ENCODE assay signal across 1 cellular context in genomic region chrX:155026727-155027508, GRCh38.
TF ChIP-seq lines count a peak whose summit lies in the region.

Gene FUNDC2, plus strand, starts transcription at chrX:155026844. Its CDS starts 95 bp downstream, at chrX:155026939.

TF ChIP-seq in HEK293, 187 proteins besides CTCF, POLR2A, EP300 and RAD21 (continued from another document and continues in another):
- no peak for TF ChIP-seq ZNF830 (tag by site-specific recombination; IDR thresholded peaks at IDR 0.05; ENCODE audit: low read depth)
- TF ChIP-seq ZNF274 (IDR thresholded peaks at IDR 0.05; ENCODE audit: low read length): no peak
- no peak for TF ChIP-seq ZNF274 (tag by site-specific recombination; IDR thresholded peaks at IDR 0.05; ENCODE audit: borderline replicate concordance)
- 0 out of 2 replicates have a peak, but pooled peaks have one; percentile 12 for TF ChIP-seq ZNF10 (tag by site-specific recombination; IDR thresholded peaks at IDR 0.05)
- no peak for TF ChIP-seq OVOL3 (tag by site-specific recombination; IDR thresholded peaks at IDR 0.05)
- peak; percentile 74 for TF ChIP-seq ZNF561 (tag by site-specific recombination; IDR thresholded peaks at IDR 0.05; ENCODE audit: borderline replicate concordance)
- no peak for TF ChIP-seq MEIS1 (CRISPR knock-in tag; IDR thresholded peaks at IDR 0.05; ENCODE audit: borderline replicate concordance)
- TF ChIP-seq ZNF23 (tag by site-specific recombination; IDR thresholded peaks at IDR 0.05; ENCODE audit: borderline replicate concordance): no peak
- TF ChIP-seq ZNF544 (tag by site-specific recombination; IDR thresholded peaks at IDR 0.05): no peak
- TF ChIP-seq ZNF211 (tag by site-specific recombination; IDR thresholded peaks at IDR 0.05; ENCODE audit: low read depth): no peak
- no peak for TF ChIP-seq ZNF121 (tag by site-specific recombination; IDR thresholded peaks at IDR 0.05)
- no peak for TF ChIP-seq ZNF704 (tag by site-specific recombination; IDR thresholded peaks at IDR 0.05)
- no peak for TF ChIP-seq ZNF174 (tag by site-specific recombination; IDR thresholded peaks at IDR 0.05)
- TF ChIP-seq ZNF155 (tag by site-specific recombination; IDR thresholded peaks at IDR 0.05): no peak
- TF ChIP-seq ZNF596 (tag by site-specific recombination; IDR thresholded peaks at IDR 0.05): 0 out of 2 replicates have a peak, but pooled peaks have one; percentile 1
- TF ChIP-seq ZNF488 (tag by site-specific recombination; IDR thresholded peaks at IDR 0.05): no peak
- no peak for TF ChIP-seq PRDM6 (tag by site-specific recombination; IDR thresholded peaks at IDR 0.05)
- no peak for TF ChIP-seq ZNF670 (tag by site-specific recombination; IDR thresholded peaks at IDR 0.05; ENCODE audit: low read depth)
- TF ChIP-seq ZSCAN4 (tag by site-specific recombination; IDR thresholded peaks at IDR 0.05): no peak
- TF ChIP-seq ZSCAN16 (tag by site-specific recombination; IDR thresholded peaks at IDR 0.05): no peak
- peak; percentile 19; the same call in 1 of the 2 replicates for TF ChIP-seq ELK4 (IDR thresholded peaks at IDR 0.05; ENCODE audit: borderline replicate concordance, low read depth, low read length)
- TF ChIP-seq HIC1 (tag by site-specific recombination; IDR thresholded peaks at IDR 0.05): no peak
- no peak for TF ChIP-seq ZSCAN5A (tag by site-specific recombination; IDR thresholded peaks at IDR 0.05)
- TF ChIP-seq ZNF776 (tag by site-specific recombination; IDR thresholded peaks at IDR 0.05; ENCODE audit: borderline replicate concordance): no peak
- no peak for TF ChIP-seq ZNF513 (tag by site-specific recombination; IDR thresholded peaks at IDR 0.05)
- TF ChIP-seq ZBTB11 (tag by site-specific recombination; conservative IDR thresholded peaks at IDR 0.05; ENCODE audit: low read depth): peak; percentile 91
- TF ChIP-seq ZNF623 (tag by site-specific recombination; IDR thresholded peaks at IDR 0.05): no peak
- TF ChIP-seq ZNF366 (tag by site-specific recombination; conservative IDR thresholded peaks at IDR 0.05): no peak; the same call in 1 of the 2 replicates
- peak; percentile 89 for TF ChIP-seq ZBTB8A (tag by site-specific recombination; IDR thresholded peaks at IDR 0.05)
- TF ChIP-seq ZNF501 (tag by site-specific recombination; IDR thresholded peaks at IDR 0.05): peak; percentile 24; the same call in 1 of the 2 replicates
- TF ChIP-seq ZNF24 (tag by site-specific recombination; IDR thresholded peaks at IDR 0.05): no peak
- TF ChIP-seq ZNF341 (tag by site-specific recombination; IDR thresholded peaks at IDR 0.05; ENCODE audit: low read depth): peak; percentile 85
- no peak for TF ChIP-seq SCRT1 (tag by site-specific recombination; IDR thresholded peaks at IDR 0.05; ENCODE audit: borderline replicate concordance)
- 0 out of 2 replicates have a peak, but pooled peaks have one; percentile 43 for TF ChIP-seq ZNF518A (tag by site-specific recombination; conservative IDR thresholded peaks at IDR 0.05; ENCODE audit: low read depth)
- TF ChIP-seq ZNF785 (tag by site-specific recombination; IDR thresholded peaks at IDR 0.05): no peak
- TF ChIP-seq ZBTB7A (tag by site-specific recombination; IDR thresholded peaks at IDR 0.05; ENCODE audit: low read depth): 0 out of 2 replicates have a peak, but pooled peaks have one; percentile 23
- TF ChIP-seq OSR2 (tag by site-specific recombination; IDR thresholded peaks at IDR 0.05): peak; percentile 79
- no peak for TF ChIP-seq ZNF2 (tag by site-specific recombination; IDR thresholded peaks at IDR 0.05)
- TF ChIP-seq YY1 (tag by site-specific recombination; IDR thresholded peaks at IDR 0.05): peak; percentile 59
